Comparison of ENCODE assay signal across 21 cellular contexts in genomic region chr11:78587446-78587845, GRCh38. TPM values are rescaled to one million over a fixed set of nuclear protein-coding genes. Genes with fewer than 3 reads are reported as not detected.
DNase-seq lines count a peak whose midpoint lies in the region; ATAC-seq and TF ChIP-seq lines count a peak whose summit lies in the region.
"Had no signal": no experiment of that assay in that cellular context is flagged by ENCODE, and none has a peak within 500 bp of the region (broad histone marks: within the 10 kb centered on the region; RNA-seq: fewer than 3 reads in every experiment).

No MANE protein-coding gene starts in this region.

- H3K36me3 ChIP-seq in cardiac muscle cell (no peaks in the 10 kb centered on the region), heart left ventricle (no peaks in the 10 kb centered on the region), Caco-2 (ENCODE audit: control insufficient read depth, insufficient read depth, low read length) (no peaks in the 10 kb centered on the region), endodermal cell (ENCODE audit: control insufficient read depth, insufficient read depth, low read length) (no peaks in the 10 kb centered on the region)

- intact Hi-C loops in heart left ventricle (cut with DNase I) = no loop called here
- intact Hi-C loops in Caco-2 (cut with micrococcal nuclease; ENCODE audit: unreplicated experiment) = no loop called here

- TF ChIP-seq POLR2A in heart left ventricle (IDR thresholded peaks at IDR 0.05) = no peak

- POLR2A ChIA-PET in Caco-2 (lab: Charles Lee) = no interaction called here

- H3K36me3 Mint-ChIP-seq in Caco-2 (ENCODE audit: insufficient read depth, unreplicated experiment) = no peaks in the 10 kb centered on the region
- peaks cover 3% of the 10 kb centered on the region for H3K36me3 Mint-ChIP-seq in endodermal cell (ENCODE audit: low read depth)
- peaks cover 9 to 10% of the 10 kb centered on the region in 2 donors for H3K36me3 Mint-ChIP-seq in stimulated activated naive B cell treated with anti-CD40 and anti-IgM and Interleukin-4, amounts not matched to agents 10 μg/mL and 1 μg/mL and 100 μg/mL, for 72 hours

- BruUV-seq in Caco-2 (replicated peaks; lab: Mats Ljungman, UMichigan) = no TSS peak

- 79 to 83% (median 82%) methylated on average over 3 of the region's 3 CpGs for WGBS in heart left ventricle, 4 donors
- 85 to 92% methylated on average over 2 to 3 of the region's 3 CpGs for WGBS in endodermal cell (ENCODE audit: insufficient coverage in 1 of 2, insufficient read length in 1 of 2), 2 experiments

- TF ChIP-seq CTCF in cardiac muscle cell (IDR thresholded peaks at IDR 0.05; ENCODE audit: low read depth, low read length) (no peak), heart left ventricle (IDR thresholded peaks at IDR 0.05) (no peak), Caco-2 (IDR thresholded peaks at IDR 0.05; ENCODE audit: insufficient read depth in 1 of 2, low read depth in 1 of 2, low read length in 1 of 2, severe bottlenecking in 1 of 2, unreplicated experiment in 1 of 2) (no peak), endodermal cell (conservative IDR thresholded peaks at IDR 0.05) (no peak)

- H3K4me3 ChIP-seq in cardiac muscle cell = no peak overlapping the region
- H3K4me3 ChIP-seq in heart left ventricle = no peak overlapping the region
- H3K4me3 ChIP-seq in Caco-2 (ENCODE audit: low read depth, low read length) = no peak overlapping the region
- H3K4me3 ChIP-seq in endodermal cell (ENCODE audit: low read length) = peak overlapping the region; percentile 25
- H3K4me3 ChIP-seq: A549, GM12878, GM23248 had no signal

- peaks cover 14% of the 10 kb centered on the region for H3K4me1 ChIP-seq in cardiac muscle cell (ENCODE audit: low read depth)
- no peaks in the 10 kb centered on the region for H3K4me1 ChIP-seq in heart left ventricle
- H3K4me1 ChIP-seq in Caco-2 = peaks cover 7% of the 10 kb centered on the region
- no peaks in the 10 kb centered on the region for H3K4me1 ChIP-seq in endodermal cell (ENCODE audit: control insufficient read depth, insufficient read depth, low read length)
- H3K4me1 ChIP-seq: A549 had no signal

- H3K9ac ChIP-seq in endodermal cell (ENCODE audit: extremely low read depth, low read length, poor library complexity, severe bottlenecking) = no peak overlapping the region
- H3K9ac ChIP-seq: GM23248 had no signal

- no peak for ATAC-seq in heart left ventricle
- ATAC-seq in stimulated activated naive B cell treated with anti-CD40 and anti-IgM and Interleukin-4, amounts not matched to agents 10 μg/mL and 1 μg/mL and 100 μg/mL, for 72 hours (replicated peaks) = no peak
- ATAC-seq: A549, GM12878, HCT116 had no signal

- H3K9me3 Mint-ChIP-seq in Caco-2 (ENCODE audit: unreplicated experiment) (peaks cover 49% of the 10 kb centered on the region), endodermal cell (peaks cover 40% of the 10 kb centered on the region)
- peaks cover 12 to 16% of the 10 kb centered on the region in 2 donors for H3K9me3 Mint-ChIP-seq in stimulated activated naive B cell treated with anti-CD40 and anti-IgM and Interleukin-4, amounts not matched to agents 10 μg/mL and 1 μg/mL and 100 μg/mL, for 72 hours

- H3K27ac ChIP-seq in cardiac muscle cell (peak overlapping the region; percentile 21), heart left ventricle (no peak overlapping the region), endodermal cell (ENCODE audit: low read depth, low read length) (no peak overlapping the region)
- H3K27ac ChIP-seq: A549, GM23248 had no signal

- H3K4me3 Mint-ChIP-seq in Caco-2 (ENCODE audit: unreplicated experiment) (no peak overlapping the region), endodermal cell (no peak overlapping the region)
- H3K4me3 Mint-ChIP-seq in stimulated activated naive B cell treated with anti-CD40 and anti-IgM and Interleukin-4, amounts not matched to agents 10 μg/mL and 1 μg/mL and 100 μg/mL, for 72 hours = no peak overlapping the region
- H3K4me3 Mint-ChIP-seq: CD4-positive, alpha-beta memory T cell; H9 had no signal

- DNase-seq in cardiac muscle cell (ENCODE audit: low read depth in 1 of 2, low spot score in 1 of 2) = no peak
- DNase-seq in heart left ventricle = no peak
- no peak for DNase-seq in Caco-2
- DNase-seq in endodermal cell = no peak
- no peak for DNase-seq in stimulated activated naive B cell treated with anti-CD40 and anti-IgM and Interleukin-4, amounts not matched to agents 10 μg/mL and 1 μg/mL and 100 μg/mL, for 72 hours
- no peak for DNase-seq in Ammon's horn (ENCODE audit: low spot score)
- no peak for DNase-seq in epidermal melanocyte (ENCODE audit: insufficient read length, low spot score)
- DNase-seq: 8988T; ACHN; AML-193; C1 segment of cervical spinal cord; CD4-positive, alpha-beta memory T cell; DMS 273 treated with DMSO at 0.1 percent for 48 hours; DMS79; EL; GDM1; GM23248; H9 had no signal

- H3K9me3 ChIP-seq in cardiac muscle cell (ENCODE audit: low read depth) (no peaks in the 10 kb centered on the region), heart left ventricle (peaks cover 0 to 36% (median 22%) of the 10 kb centered on the region in 12 donors), Caco-2 (peaks cover 19% of the 10 kb centered on the region), endodermal cell (ENCODE audit: control insufficient read depth, low read length) (peaks cover 54% of the 10 kb centered on the region)

- H3K27me3 ChIP-seq in cardiac muscle cell = no peaks in the 10 kb centered on the region
- peaks cover 0 to 3% (median 0%) of the 10 kb centered on the region in 9 donors for H3K27me3 ChIP-seq in heart left ventricle
- no peaks in the 10 kb centered on the region for H3K27me3 ChIP-seq in Caco-2 (replicated peaks; ENCODE audit: control insufficient read depth, insufficient read depth, low read length)
- H3K27me3 ChIP-seq in endodermal cell (ENCODE audit: control insufficient read depth, insufficient read depth, low read length, poor library complexity, severe bottlenecking) = no peaks in the 10 kb centered on the region

- CTCF ChIA-PET in Caco-2 (lab: Charles Lee) = no interaction called here

- H3K4me1 Mint-ChIP-seq in Caco-2 (ENCODE audit: low read depth, unreplicated experiment) (peaks cover 18% of the 10 kb centered on the region), endodermal cell (peaks cover 20% of the 10 kb centered on the region)
- no peaks in the 10 kb centered on the region for H3K4me1 Mint-ChIP-seq in stimulated activated naive B cell treated with anti-CD40 and anti-IgM and Interleukin-4, amounts not matched to agents 10 μg/mL and 1 μg/mL and 100 μg/mL, for 72 hours
- H3K4me1 Mint-ChIP-seq: CD4-positive, alpha-beta memory T cell; H9 had no signal

- H3K27me3 Mint-ChIP-seq in Caco-2 (ENCODE audit: insufficient read depth, unreplicated experiment) (no peaks in the 10 kb centered on the region), endodermal cell (ENCODE audit: insufficient read depth) (no peaks in the 10 kb centered on the region)
- H3K27me3 Mint-ChIP-seq in stimulated activated naive B cell treated with anti-CD40 and anti-IgM and Interleukin-4, amounts not matched to agents 10 μg/mL and 1 μg/mL and 100 μg/mL, for 72 hours = peaks cover 7 to 11% of the 10 kb centered on the region in 2 donors

- H3K27ac Mint-ChIP-seq in Caco-2 (ENCODE audit: unreplicated experiment) (peak overlapping the region; percentile 7), endodermal cell (no peak overlapping the region)
- peak overlapping the region; percentile 6 for H3K27ac Mint-ChIP-seq in stimulated activated naive B cell treated with anti-CD40 and anti-IgM and Interleukin-4, amounts not matched to agents 10 μg/mL and 1 μg/mL and 100 μg/mL, for 72 hours
- H3K27ac Mint-ChIP-seq: H9 had no signal

RNA-seq across cellular contexts. Expression of gene NARS2, which starts 12.8 kb away (rescaled TPM):
- total RNA-seq in cardiac muscle cell (22.2 and 27.2 TPM in 2 replicates), heart left ventricle (10 to 100 TPM in 8 of 9 donors, 1 to 10 TPM in 1; 9.9 to 18.1 (median 15.5) TPM), Caco-2 (2022) (49.3 and 50.9 TPM in 2 replicates), endodermal cell (10 to 100 TPM; 45.8 to 53.7 TPM)
- polyA plus RNA-seq in cardiac muscle cell (40.5 and 45.6 TPM in 2 replicates), heart left ventricle (10 to 100 TPM; 16.2 to 23.2 TPM)
- polyA plus RNA-seq in endodermal cell (2013, experiment 1 of 2) = 47.8 TPM
- 48.5 TPM for polyA plus RNA-seq in endodermal cell (2013, experiment 2 of 2)
